8 cellular contexts compared by ENCODE assay signal in genomic region chr3:125212509-125213372, GRCh38. TPM values are rescaled to one million over a fixed set of nuclear protein-coding genes. Genes with fewer than 3 reads are reported as not detected.
A peak's percentile ranks its signal among the peaks of the same experiment; 100 is the strongest.
DNase-seq lines count a peak whose midpoint lies in the region; ATAC-seq and TF ChIP-seq lines count a peak whose summit lies in the region.

SLC12A8 (minus strand) TSS chr3:125212748; CDS start chr3:125211349, 1,399 bp downstream.

- H3K4me3 Mint-ChIP-seq in memory B cell: peak within 1 kb of the TSS; percentile 78

- no peak within 1 kb of the TSS for H3K27ac Mint-ChIP-seq in memory B cell

- no peaks in the 10 kb centered on the region for H3K36me3 ChIP-seq in urinary bladder (ENCODE audit: insufficient read depth)

- H3K4me1 ChIP-seq in urinary bladder (ENCODE audit: insufficient read depth): peaks cover 4% of the 10 kb centered on the region

- peak; percentile 37 for ATAC-seq in memory B cell (ENCODE audit: low read depth)
- no peak for ATAC-seq in HG03520 (IDR thresholded peaks at IDR 0.05; ENCODE audit: unreplicated experiment)
- ATAC-seq in GM19397 (IDR thresholded peaks at IDR 0.05; ENCODE audit: unreplicated experiment): no peak

- H3K27ac ChIP-seq in urinary bladder (ENCODE audit: low read depth): no peak within 1 kb of the TSS

- no peaks in the 10 kb centered on the region for H3K9me3 Mint-ChIP-seq in memory B cell

- H3K4me1 Mint-ChIP-seq in memory B cell: peaks cover 10% of the 10 kb centered on the region

- TF ChIP-seq CTCF in cardiac fibroblast (IDR thresholded peaks at IDR 0.05; ENCODE audit: low read depth, low read length): no peak

- H3K4me3 ChIP-seq in cardiac fibroblast (replicated peaks in 1 of 2; ENCODE audit: low read depth in 2 of 2, low read length in 2 of 2) (peak within 1 kb of the TSS; percentile 51 to 52), urinary bladder (ENCODE audit: low read depth, low read length) (peak within 1 kb of the TSS; percentile 33)

- H3K27me3 Mint-ChIP-seq in memory B cell: peaks cover 18% of the 10 kb centered on the region

- peak; percentile 22 for DNase-seq in stimulated activated CD4-positive, alpha-beta T cell treated with anti-CD3 and anti-CD28 coated beads, Interleukin-15, amount 100 ng/mL, for 24 hours
- no peak for DNase-seq in stimulated activated CD4-positive, alpha-beta T cell treated with anti-CD3 and anti-CD28 coated beads, Interleukin-4, amount 100 ng/mL, for 24 hours
- DNase-seq in cardiac fibroblast (ENCODE audit: low read depth in 2 of 2) (no peak), memory B cell (ENCODE audit: low spot score in 2 of 2) (peak in 1 of 2 donors; percentile 23), OCI-M1 (lab: John Stamatoyannopoulos, UW) (no peak)

- 9% methylated on average over 55 of the region's 55 CpGs for WGBS in urinary bladder

- peaks cover 2% of the 10 kb centered on the region for H3K36me3 Mint-ChIP-seq in memory B cell

RNA-seq across cellular contexts. Expression of gene SLC12A8, which starts in this region (rescaled TPM):
- 2.9 TPM for total RNA-seq in urinary bladder
- 1.4 TPM for polyA plus RNA-seq in urinary bladder
